In genomic region chr3:135267487-135267886, GRCh38 we compare ENCODE assay signal across 3 cellular contexts.
"Had no signal": no experiment of that assay in that cellular context is flagged by ENCODE, and none has a peak within 500 bp of the region (broad histone marks: within the 10 kb centered on the region; RNA-seq: fewer than 3 reads in every experiment).

No MANE protein-coding gene starts in this region.

- H3K4me3 ChIP-seq: GM12878 had no signal

- ATAC-seq: GM12878 had no signal

- DNase-seq: GDM1, GF-D8 had no signal
